Comparison of ENCODE assay signal across 1 cellular context in the genomic region with DNA sequence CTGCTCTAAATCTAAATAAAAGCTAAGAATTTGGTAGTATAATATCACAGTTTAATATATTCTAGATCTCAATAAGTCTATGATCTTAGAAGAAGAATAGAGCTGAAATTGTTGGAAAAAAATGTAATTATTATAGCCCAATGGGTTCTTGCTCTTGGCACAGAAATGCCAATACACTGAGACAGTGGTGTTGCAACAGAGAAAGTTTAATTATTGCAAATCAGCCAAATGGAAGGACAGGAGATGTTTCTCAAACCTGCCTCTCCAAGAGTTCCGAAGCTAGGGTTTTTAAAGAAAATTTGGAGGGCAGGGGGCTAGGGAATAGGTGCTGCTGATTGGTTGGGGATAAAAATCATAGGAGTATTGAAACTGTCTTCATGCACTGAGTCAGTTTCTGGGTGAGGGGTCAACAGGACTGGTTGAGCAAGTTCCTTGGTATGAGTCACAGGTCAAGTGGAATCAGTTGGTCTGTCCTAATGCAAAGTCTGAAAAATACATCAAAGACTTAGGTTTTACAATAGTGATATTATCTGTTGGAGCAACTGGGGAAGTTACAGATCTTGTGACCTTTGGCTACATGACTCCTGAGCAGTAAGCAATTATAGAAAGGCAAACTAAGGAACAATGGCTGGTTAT.
TF ChIP-seq lines count a peak whose summit lies in the region.

No MANE protein-coding gene starts in this region.

TF ChIP-seq in HepG2, 621 proteins besides CTCF, POLR2A, EP300 and RAD21 (continued from another document):
- TF ChIP-seq ARID3A (IDR thresholded peaks at IDR 0.05; ENCODE audit: low read depth, low read length), result peak; percentile 27; the same call in 1 of the 2 replicates
- TF ChIP-seq FOSL2 (CRISPR knock-in tag; IDR thresholded peaks at IDR 0.05), result peak; percentile 47
- no peak for TF ChIP-seq ZNF652 (CRISPR knock-in tag; IDR thresholded peaks at IDR 0.05; ENCODE audit: borderline replicate concordance, low read depth)
- no peak for TF ChIP-seq ZNF24 (IDR thresholded peaks at IDR 0.05)
- no peak for TF ChIP-seq KDM6A (CRISPR knock-in tag; IDR thresholded peaks at IDR 0.05; ENCODE audit: low read depth)
- peak; percentile 73 for TF ChIP-seq CBX1 (IDR thresholded peaks at IDR 0.05; ENCODE audit: low read depth)
- TF ChIP-seq ZBTB38 (CRISPR knock-in tag; IDR thresholded peaks at IDR 0.05), result no peak
- no peak for TF ChIP-seq ZNF615 (CRISPR knock-in tag; IDR thresholded peaks at IDR 0.05; ENCODE audit: borderline replicate concordance)
- no peak for TF ChIP-seq TBP (CRISPR knock-in tag; IDR thresholded peaks at IDR 0.05)
- no peak; the same call in 1 of the 2 replicates for TF ChIP-seq ZSCAN5A (CRISPR knock-in tag; IDR thresholded peaks at IDR 0.05; ENCODE audit: borderline replicate concordance)
- TF ChIP-seq NFKB2 (CRISPR knock-in tag; IDR thresholded peaks at IDR 0.05; ENCODE audit: borderline replicate concordance), result no peak
- peak; percentile 92 for TF ChIP-seq KDM5A (IDR thresholded peaks at IDR 0.05; ENCODE audit: borderline replicate concordance, low read length)
- no peak for TF ChIP-seq TRIM24 (CRISPR knock-in tag; IDR thresholded peaks at IDR 0.05)
